ENCODE assay signal across 30 cellular contexts in genomic region chr2:241653210-241653750, GRCh38.
"Had no signal": no experiment of that assay in that cellular context is flagged by ENCODE, and none has a peak within 500 bp of the region (broad histone marks: within the 10 kb centered on the region; RNA-seq: fewer than 3 reads in every experiment).

No MANE protein-coding gene starts in this region.

- H3K27me3 ChIP-seq: ascending aorta, breast epithelium, cardiac muscle cell, dorsolateral prefrontal cortex, esophagus squamous epithelium, gastroesophageal sphincter had no signal

- H3K27me3 Mint-ChIP-seq: activated CD4-positive, alpha-beta memory T cell treated with anti-CD3 and anti-CD28 coated beads, Interleukin-2, amount 10 ng/mL, durations not matched to agents 7 days and 5 days; activated CD4-positive, alpha-beta T cell treated with anti-CD3 and anti-CD28 coated beads, Interleukin-2, amount 10 ng/mL, durations not matched to agents 7 days and 5 days; activated naive CD4-positive, alpha-beta T cell treated with anti-CD3 and anti-CD28 coated beads, Interleukin-2, amount 10 ng/mL, durations not matched to agents 7 days and 5 days; activated naive CD8-positive, alpha-beta T cell treated with anti-CD3 and anti-CD28 coated beads, Interleukin-2, amount 10 ng/mL, durations not matched to agents 7 days and 5 days; activated T-cell treated with anti-CD3 and anti-CD28 coated beads, Interleukin-2, amount 50 U/mL, for 24 hours; brain; dendritic cell treated with granulocyte-macrophage colony-stimulating factor and Interleukin-4, amounts not matched to agents 40 ng/mL and 50 ng/mL, for 4 days had no signal

- ATAC-seq: activated naive CD4-positive, alpha-beta T cell treated with anti-CD3 and anti-CD28 coated beads, Interleukin-2, amount 50 U/mL, for 72 hours; activated T-cell treated with anti-CD3 and anti-CD28 coated beads, Interleukin-2, amount 50 U/mL, for 72 hours; gastroesophageal sphincter had no signal

- H3K9me3 ChIP-seq: ascending aorta, breast epithelium, esophagus squamous epithelium, gastroesophageal sphincter had no signal

- H3K4me1 ChIP-seq: ascending aorta, breast epithelium had no signal

- H3K27ac ChIP-seq: ascending aorta, breast epithelium, cardiac muscle cell, coronary artery, dorsolateral prefrontal cortex, epithelial cell of prostate, esophagus squamous epithelium, gastroesophageal sphincter had no signal

- H3K4me3 ChIP-seq: ascending aorta, breast epithelium, cardiac muscle cell, coronary artery, dorsolateral prefrontal cortex, esophagus squamous epithelium, gastroesophageal sphincter had no signal

- H3K9me3 Mint-ChIP-seq: activated CD4-positive, alpha-beta memory T cell treated with anti-CD3 and anti-CD28 coated beads, Interleukin-2, amount 10 ng/mL, durations not matched to agents 7 days and 5 days; activated CD4-positive, alpha-beta T cell treated with anti-CD3 and anti-CD28 coated beads, Interleukin-2, amount 10 ng/mL, durations not matched to agents 7 days and 5 days; activated naive CD4-positive, alpha-beta T cell treated with anti-CD3 and anti-CD28 coated beads, Interleukin-2, amount 10 ng/mL, durations not matched to agents 7 days and 5 days; activated naive CD4-positive, alpha-beta T cell treated with anti-CD3 and anti-CD28 coated beads, Interleukin-2, amount 50 U/mL, for 72 hours; activated naive CD8-positive, alpha-beta T cell treated with anti-CD3 and anti-CD28 coated beads, Interleukin-2, amount 10 ng/mL, durations not matched to agents 7 days and 5 days; activated T-cell treated with anti-CD3 and anti-CD28 coated beads, Interleukin-2, amount 50 U/mL, for 24 hours; activated T-cell treated with anti-CD3 and anti-CD28 coated beads, Interleukin-2, amount 50 U/mL, for 72 hours; brain; dendritic cell treated with granulocyte-macrophage colony-stimulating factor and Interleukin-4, amounts not matched to agents 40 ng/mL and 50 ng/mL, for 4 days; endodermal cell had no signal

- H3K27ac Mint-ChIP-seq: activated CD4-positive, alpha-beta memory T cell treated with anti-CD3 and anti-CD28 coated beads, Interleukin-2, amount 10 ng/mL, durations not matched to agents 7 days and 5 days; activated CD4-positive, alpha-beta T cell treated with anti-CD3 and anti-CD28 coated beads, Interleukin-2, amount 10 ng/mL, durations not matched to agents 7 days and 5 days; activated naive CD4-positive, alpha-beta T cell treated with anti-CD3 and anti-CD28 coated beads, Interleukin-2, amount 10 ng/mL, durations not matched to agents 7 days and 5 days; activated naive CD8-positive, alpha-beta T cell treated with anti-CD3 and anti-CD28 coated beads, Interleukin-2, amount 10 ng/mL, durations not matched to agents 7 days and 5 days; activated T-cell treated with anti-CD3 and anti-CD28 coated beads, Interleukin-2, amount 50 U/mL, for 24 hours; activated T-cell treated with anti-CD3 and anti-CD28 coated beads, Interleukin-2, amount 50 U/mL, for 72 hours; brain; dendritic cell treated with granulocyte-macrophage colony-stimulating factor and Interleukin-4, amounts not matched to agents 40 ng/mL and 50 ng/mL, for 4 days; endodermal cell had no signal

- H3K4me3 Mint-ChIP-seq: activated CD4-positive, alpha-beta memory T cell treated with anti-CD3 and anti-CD28 coated beads, Interleukin-2, amount 10 ng/mL, durations not matched to agents 7 days and 5 days; activated CD4-positive, alpha-beta T cell treated with anti-CD3 and anti-CD28 coated beads, Interleukin-2, amount 10 ng/mL, durations not matched to agents 7 days and 5 days; activated naive CD4-positive, alpha-beta T cell treated with anti-CD3 and anti-CD28 coated beads, Interleukin-2, amount 10 ng/mL, durations not matched to agents 7 days and 5 days; activated naive CD8-positive, alpha-beta T cell treated with anti-CD3 and anti-CD28 coated beads, Interleukin-2, amount 10 ng/mL, durations not matched to agents 7 days and 5 days; activated T-cell treated with anti-CD3 and anti-CD28 coated beads, Interleukin-2, amount 50 U/mL, for 24 hours; activated T-cell treated with anti-CD3 and anti-CD28 coated beads, Interleukin-2, amount 50 U/mL, for 72 hours; brain; dendritic cell treated with granulocyte-macrophage colony-stimulating factor and Interleukin-4, amounts not matched to agents 40 ng/mL and 50 ng/mL, for 4 days; endodermal cell had no signal

- H3K36me3 ChIP-seq: breast epithelium had no signal

- DNase-seq: activated CD4-positive, alpha-beta memory T cell treated with anti-CD3 and anti-CD28 coated beads, Interleukin-2, amount 10 ng/mL, durations not matched to agents 7 days and 5 days; activated CD4-positive, alpha-beta T cell treated with anti-CD3 and anti-CD28 coated beads for 1 hour; activated CD4-positive, alpha-beta T cell treated with anti-CD3 and anti-CD28 coated beads for 4 hours; activated CD4-positive, alpha-beta T cell treated with anti-CD3 and anti-CD28 coated beads, Interleukin-2, amount 10 ng/mL, durations not matched to agents 7 days and 5 days; activated CD4-positive, alpha-beta T cell treated with anti-CD3 and anti-CD28 coated beads, Interleukin-2, amount 50 U/mL, for 4 hours; activated CD8-positive, alpha-beta memory T cell treated with anti-CD3 and anti-CD28 coated beads, Interleukin-2, amount 50 U/mL, for 48 hours; activated gamma-delta T cell; activated naive CD4-positive, alpha-beta T cell; activated naive CD4-positive, alpha-beta T cell treated with anti-CD3 and anti-CD28 coated beads, Interleukin-2, amount 10 ng/mL, durations not matched to agents 7 days and 5 days; activated naive CD8-positive, alpha-beta T cell treated with anti-CD3 and anti-CD28 coated beads, Interleukin-2, amount 10 ng/mL, durations not matched to agents 7 days and 5 days; activated T-cell treated with anti-CD3 and anti-CD28 coated beads for 4 hours; activated T-cell treated with anti-CD3 and anti-CD28 coated beads, Interleukin-2, amount 50 U/mL, for 24 hours; activated T-cell treated with anti-CD3 and anti-CD28 coated beads, Interleukin-2, amount 50 U/mL, for 72 hours; central memory CD4-positive, alpha-beta T cell; dorsolateral prefrontal cortex; effector memory CD4-positive, alpha-beta T cell; endodermal cell; esophagus squamous epithelium; foreskin melanocyte; head of caudate nucleus; T-helper 2 cell had no signal
